ENCODE assay signal across 1 cellular context in the genomic region with DNA sequence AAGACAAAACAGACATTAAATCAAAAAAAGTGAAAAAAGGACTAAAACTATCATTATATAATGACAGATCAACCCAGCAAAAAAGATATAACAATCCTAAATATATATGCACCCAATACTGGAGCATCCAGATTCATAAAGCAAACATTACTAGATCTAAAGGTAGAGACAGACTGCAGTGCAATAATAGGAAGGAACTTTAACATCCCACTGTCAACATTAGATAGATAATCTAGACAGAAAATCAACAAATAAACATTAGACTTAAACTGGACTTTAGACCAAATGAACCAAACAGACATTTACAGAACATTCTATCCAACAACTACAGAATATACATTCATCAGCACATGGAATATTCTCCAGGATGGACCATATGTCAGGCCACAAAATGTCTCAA.
TF ChIP-seq lines count a peak whose summit lies in the region.

No MANE protein-coding gene starts in this region.

TF ChIP-seq in HepG2, 621 proteins besides CTCF, POLR2A, EP300 and RAD21:
- TF ChIP-seq, protein P1, sequence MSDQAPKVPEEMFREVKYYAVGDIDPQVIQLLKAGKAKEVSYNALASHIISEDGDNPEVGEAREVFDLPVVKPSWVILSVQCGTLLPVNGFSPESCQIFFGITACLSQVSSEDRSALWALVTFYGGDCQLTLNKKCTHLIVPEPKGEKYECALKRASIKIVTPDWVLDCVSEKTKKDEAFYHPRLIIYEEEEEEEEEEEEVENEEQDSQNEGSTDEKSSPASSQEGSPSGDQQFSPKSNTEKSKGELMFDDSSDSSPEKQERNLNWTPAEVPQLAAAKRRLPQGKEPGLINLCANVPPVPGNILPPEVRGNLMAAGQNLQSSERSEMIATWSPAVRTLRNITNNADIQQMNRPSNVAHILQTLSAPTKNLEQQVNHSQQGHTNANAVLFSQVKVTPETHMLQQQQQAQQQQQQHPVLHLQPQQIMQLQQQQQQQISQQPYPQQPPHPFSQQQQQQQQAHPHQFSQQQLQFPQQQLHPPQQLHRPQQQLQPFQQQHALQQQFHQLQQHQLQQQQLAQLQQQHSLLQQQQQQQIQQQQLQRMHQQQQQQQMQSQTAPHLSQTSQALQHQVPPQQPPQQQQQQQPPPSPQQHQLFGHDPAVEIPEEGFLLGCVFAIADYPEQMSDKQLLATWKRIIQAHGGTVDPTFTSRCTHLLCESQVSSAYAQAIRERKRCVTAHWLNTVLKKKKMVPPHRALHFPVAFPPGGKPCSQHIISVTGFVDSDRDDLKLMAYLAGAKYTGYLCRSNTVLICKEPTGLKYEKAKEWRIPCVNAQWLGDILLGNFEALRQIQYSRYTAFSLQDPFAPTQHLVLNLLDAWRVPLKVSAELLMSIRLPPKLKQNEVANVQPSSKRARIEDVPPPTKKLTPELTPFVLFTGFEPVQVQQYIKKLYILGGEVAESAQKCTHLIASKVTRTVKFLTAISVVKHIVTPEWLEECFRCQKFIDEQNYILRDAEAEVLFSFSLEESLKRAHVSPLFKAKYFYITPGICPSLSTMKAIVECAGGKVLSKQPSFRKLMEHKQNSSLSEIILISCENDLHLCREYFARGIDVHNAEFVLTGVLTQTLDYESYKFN (CRISPR knock-in tag; conservative IDR thresholded peaks at IDR 0.05), result peak; percentile 43
- TF ChIP-seq GFI1 (CRISPR knock-in tag; IDR thresholded peaks at IDR 0.05; ENCODE audit: borderline replicate concordance) (peak; percentile 73; the same call in 1 of the 2 replicates), ZNF446 (CRISPR knock-in tag; IDR thresholded peaks at IDR 0.05) (no peak), ZNF816 (CRISPR knock-in tag; IDR thresholded peaks at IDR 0.05; ENCODE audit: borderline replicate concordance) (no peak), ZFP62 (CRISPR knock-in tag; IDR thresholded peaks at IDR 0.05) (no peak), HNRNPLL (IDR thresholded peaks at IDR 0.05; ENCODE audit: low read depth, low read length, poor library complexity, severe bottlenecking) (no peak), HMG20A (CRISPR knock-in tag; IDR thresholded peaks at IDR 0.05; ENCODE audit: borderline replicate concordance) (peak; percentile 34; the same call in 1 of the 2 replicates), ZNF34 (CRISPR knock-in tag; IDR thresholded peaks at IDR 0.05; ENCODE audit: borderline replicate concordance) (no peak), ZNF460 (CRISPR knock-in tag; IDR thresholded peaks at IDR 0.05; ENCODE audit: borderline replicate concordance) (no peak), MAFK (conservative IDR thresholded peaks at IDR 0.05 in 1 of 2, IDR thresholded peaks at IDR 0.05 in 1 of 2; ENCODE audit: low read length in 2 of 2) (no peak), ZMAT3 (CRISPR knock-in tag; conservative IDR thresholded peaks at IDR 0.05) (no peak), GLI4 (CRISPR knock-in tag; IDR thresholded peaks at IDR 0.05; ENCODE audit: borderline replicate concordance) (no peak), ADNP (CRISPR knock-in tag; IDR thresholded peaks at IDR 0.05) (no peak), FOXP1 (IDR thresholded peaks at IDR 0.05) (peak; percentile 25; the same call in 1 of the 2 replicates), FOXP1 (CRISPR knock-in tag; IDR thresholded peaks at IDR 0.05) (peak; percentile 58; the same call in 1 of the 2 replicates), PRMT3 (CRISPR knock-in tag; IDR thresholded peaks at IDR 0.05; ENCODE audit: borderline replicate concordance, low read depth) (no peak), ZNF350 (CRISPR knock-in tag; IDR thresholded peaks at IDR 0.05; ENCODE audit: borderline replicate concordance, low read depth) (no peak), ZNF296 (CRISPR knock-in tag; conservative IDR thresholded peaks at IDR 0.05) (no peak), HDAC2 (CRISPR knock-in tag; IDR thresholded peaks at IDR 0.05) (no peak), GZF1 (CRISPR knock-in tag; IDR thresholded peaks at IDR 0.05) (no peak), MIXL1 (CRISPR knock-in tag; IDR thresholded peaks at IDR 0.05) (0 out of 2 replicates have a peak, but pooled peaks have one; percentile 25), XBP1 (CRISPR knock-in tag; IDR thresholded peaks at IDR 0.05) (no peak), FOXA3 (CRISPR knock-in tag; IDR thresholded peaks at IDR 0.05) (0 out of 2 replicates have a peak, but pooled peaks have one; percentile 15)
- TF ChIP-seq, protein P2, sequence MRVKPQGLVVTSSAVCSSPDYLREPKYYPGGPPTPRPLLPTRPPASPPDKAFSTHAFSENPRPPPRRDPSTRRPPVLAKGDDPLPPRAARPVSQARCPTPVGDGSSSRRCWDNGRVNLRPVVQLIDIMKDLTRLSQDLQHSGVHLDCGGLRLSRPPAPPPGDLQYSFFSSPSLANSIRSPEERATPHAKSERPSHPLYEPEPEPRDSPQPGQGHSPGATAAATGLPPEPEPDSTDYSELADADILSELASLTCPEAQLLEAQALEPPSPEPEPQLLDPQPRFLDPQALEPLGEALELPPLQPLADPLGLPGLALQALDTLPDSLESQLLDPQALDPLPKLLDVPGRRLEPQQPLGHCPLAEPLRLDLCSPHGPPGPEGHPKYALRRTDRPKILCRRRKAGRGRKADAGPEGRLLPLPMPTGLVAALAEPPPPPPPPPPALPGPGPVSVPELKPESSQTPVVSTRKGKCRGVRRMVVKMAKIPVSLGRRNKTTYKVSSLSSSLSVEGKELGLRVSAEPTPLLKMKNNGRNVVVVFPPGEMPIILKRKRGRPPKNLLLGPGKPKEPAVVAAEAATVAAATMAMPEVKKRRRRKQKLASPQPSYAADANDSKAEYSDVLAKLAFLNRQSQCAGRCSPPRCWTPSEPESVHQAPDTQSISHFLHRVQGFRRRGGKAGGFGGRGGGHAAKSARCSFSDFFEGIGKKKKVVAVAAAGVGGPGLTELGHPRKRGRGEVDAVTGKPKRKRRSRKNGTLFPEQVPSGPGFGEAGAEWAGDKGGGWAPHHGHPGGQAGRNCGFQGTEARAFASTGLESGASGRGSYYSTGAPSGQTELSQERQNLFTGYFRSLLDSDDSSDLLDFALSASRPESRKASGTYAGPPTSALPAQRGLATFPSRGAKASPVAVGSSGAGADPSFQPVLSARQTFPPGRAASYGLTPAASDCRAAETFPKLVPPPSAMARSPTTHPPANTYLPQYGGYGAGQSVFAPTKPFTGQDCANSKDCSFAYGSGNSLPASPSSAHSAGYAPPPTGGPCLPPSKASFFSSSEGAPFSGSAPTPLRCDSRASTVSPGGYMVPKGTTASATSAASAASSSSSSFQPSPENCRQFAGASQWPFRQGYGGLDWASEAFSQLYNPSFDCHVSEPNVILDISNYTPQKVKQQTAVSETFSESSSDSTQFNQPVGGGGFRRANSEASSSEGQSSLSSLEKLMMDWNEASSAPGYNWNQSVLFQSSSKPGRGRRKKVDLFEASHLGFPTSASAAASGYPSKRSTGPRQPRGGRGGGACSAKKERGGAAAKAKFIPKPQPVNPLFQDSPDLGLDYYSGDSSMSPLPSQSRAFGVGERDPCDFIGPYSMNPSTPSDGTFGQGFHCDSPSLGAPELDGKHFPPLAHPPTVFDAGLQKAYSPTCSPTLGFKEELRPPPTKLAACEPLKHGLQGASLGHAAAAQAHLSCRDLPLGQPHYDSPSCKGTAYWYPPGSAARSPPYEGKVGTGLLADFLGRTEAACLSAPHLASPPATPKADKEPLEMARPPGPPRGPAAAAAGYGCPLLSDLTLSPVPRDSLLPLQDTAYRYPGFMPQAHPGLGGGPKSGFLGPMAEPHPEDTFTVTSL (CRISPR knock-in tag; IDR thresholded peaks at IDR 0.05; ENCODE audit: borderline replicate concordance), result peak; percentile 56; the same call in 1 of the 2 replicates
- TF ChIP-seq, protein P3, sequence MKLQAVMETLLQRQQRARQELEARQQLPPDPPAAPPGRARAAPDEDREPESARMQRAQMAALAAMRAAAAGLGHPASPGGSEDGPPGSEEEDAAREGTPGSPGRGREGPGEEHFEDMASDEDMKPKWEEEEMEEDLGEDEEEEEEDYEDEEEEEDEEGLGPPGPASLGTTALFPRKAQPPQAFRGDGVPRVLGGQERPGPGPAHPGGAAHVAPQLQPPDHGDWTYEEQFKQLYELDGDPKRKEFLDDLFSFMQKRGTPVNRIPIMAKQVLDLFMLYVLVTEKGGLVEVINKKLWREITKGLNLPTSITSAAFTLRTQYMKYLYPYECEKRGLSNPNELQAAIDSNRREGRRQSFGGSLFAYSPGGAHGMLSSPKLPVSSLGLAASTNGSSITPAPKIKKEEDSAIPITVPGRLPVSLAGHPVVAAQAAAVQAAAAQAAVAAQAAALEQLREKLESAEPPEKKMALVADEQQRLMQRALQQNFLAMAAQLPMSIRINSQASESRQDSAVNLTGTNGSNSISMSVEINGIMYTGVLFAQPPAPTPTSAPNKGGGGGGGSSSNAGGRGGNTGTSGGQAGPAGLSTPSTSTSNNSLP (IDR thresholded peaks at IDR 0.05; ENCODE audit: low read depth, low read length), result 0 out of 2 replicates have a peak, but pooled peaks have one; percentile 28
- TF ChIP-seq, protein P4, sequence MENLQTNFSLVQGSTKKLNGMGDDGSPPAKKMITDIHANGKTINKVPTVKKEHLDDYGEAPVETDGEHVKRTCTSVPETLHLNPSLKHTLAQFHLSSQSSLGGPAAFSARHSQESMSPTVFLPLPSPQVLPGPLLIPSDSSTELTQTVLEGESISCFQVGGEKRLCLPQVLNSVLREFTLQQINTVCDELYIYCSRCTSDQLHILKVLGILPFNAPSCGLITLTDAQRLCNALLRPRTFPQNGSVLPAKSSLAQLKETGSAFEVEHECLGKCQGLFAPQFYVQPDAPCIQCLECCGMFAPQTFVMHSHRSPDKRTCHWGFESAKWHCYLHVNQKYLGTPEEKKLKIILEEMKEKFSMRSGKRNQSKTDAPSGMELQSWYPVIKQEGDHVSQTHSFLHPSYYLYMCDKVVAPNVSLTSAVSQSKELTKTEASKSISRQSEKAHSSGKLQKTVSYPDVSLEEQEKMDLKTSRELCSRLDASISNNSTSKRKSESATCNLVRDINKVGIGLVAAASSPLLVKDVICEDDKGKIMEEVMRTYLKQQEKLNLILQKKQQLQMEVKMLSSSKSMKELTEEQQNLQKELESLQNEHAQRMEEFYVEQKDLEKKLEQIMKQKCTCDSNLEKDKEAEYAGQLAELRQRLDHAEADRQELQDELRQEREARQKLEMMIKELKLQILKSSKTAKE (CRISPR knock-in tag; IDR thresholded peaks at IDR 0.05; ENCODE audit: borderline replicate concordance), result no peak
- TF ChIP-seq, protein P5, sequence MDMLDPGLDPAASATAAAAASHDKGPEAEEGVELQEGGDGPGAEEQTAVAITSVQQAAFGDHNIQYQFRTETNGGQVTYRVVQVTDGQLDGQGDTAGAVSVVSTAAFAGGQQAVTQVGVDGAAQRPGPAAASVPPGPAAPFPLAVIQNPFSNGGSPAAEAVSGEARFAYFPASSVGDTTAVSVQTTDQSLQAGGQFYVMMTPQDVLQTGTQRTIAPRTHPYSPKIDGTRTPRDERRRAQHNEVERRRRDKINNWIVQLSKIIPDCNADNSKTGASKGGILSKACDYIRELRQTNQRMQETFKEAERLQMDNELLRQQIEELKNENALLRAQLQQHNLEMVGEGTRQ (IDR thresholded peaks at IDR 0.05; ENCODE audit: low read depth, low read length), result no peak
- TF ChIP-seq, protein P5 (CRISPR knock-in tag; IDR thresholded peaks at IDR 0.05; ENCODE audit: borderline replicate concordance), result no peak
- TF ChIP-seq, protein P6, sequence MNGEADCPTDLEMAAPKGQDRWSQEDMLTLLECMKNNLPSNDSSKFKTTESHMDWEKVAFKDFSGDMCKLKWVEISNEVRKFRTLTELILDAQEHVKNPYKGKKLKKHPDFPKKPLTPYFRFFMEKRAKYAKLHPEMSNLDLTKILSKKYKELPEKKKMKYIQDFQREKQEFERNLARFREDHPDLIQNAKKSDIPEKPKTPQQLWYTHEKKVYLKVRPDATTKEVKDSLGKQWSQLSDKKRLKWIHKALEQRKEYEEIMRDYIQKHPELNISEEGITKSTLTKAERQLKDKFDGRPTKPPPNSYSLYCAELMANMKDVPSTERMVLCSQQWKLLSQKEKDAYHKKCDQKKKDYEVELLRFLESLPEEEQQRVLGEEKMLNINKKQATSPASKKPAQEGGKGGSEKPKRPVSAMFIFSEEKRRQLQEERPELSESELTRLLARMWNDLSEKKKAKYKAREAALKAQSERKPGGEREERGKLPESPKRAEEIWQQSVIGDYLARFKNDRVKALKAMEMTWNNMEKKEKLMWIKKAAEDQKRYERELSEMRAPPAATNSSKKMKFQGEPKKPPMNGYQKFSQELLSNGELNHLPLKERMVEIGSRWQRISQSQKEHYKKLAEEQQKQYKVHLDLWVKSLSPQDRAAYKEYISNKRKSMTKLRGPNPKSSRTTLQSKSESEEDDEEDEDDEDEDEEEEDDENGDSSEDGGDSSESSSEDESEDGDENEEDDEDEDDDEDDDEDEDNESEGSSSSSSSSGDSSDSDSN (CRISPR knock-in tag; IDR thresholded peaks at IDR 0.05), result no peak
